ENCODE assay signal across 8 cellular contexts in the genomic region with DNA sequence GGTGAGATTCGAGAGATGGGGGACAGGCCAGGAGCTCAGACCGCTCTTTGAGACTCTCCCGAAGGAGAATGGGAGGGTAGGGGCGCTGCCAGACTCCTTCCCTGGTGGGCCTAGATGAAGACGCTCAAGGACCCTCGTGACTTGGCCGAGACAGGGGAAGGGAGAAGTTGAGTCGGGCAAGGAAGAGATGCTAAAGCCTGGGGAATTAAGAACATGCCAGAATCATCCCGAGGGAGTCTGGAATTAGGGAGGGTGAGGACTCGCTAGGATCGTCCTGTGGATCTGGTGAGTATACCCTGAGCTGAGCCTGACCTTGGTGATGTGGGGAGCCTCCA. TPM values are rescaled to one million over a fixed set of nuclear protein-coding genes. Genes with fewer than 3 reads are reported as not detected.
DNase-seq lines count a peak whose midpoint lies in the region; ATAC-seq, FAIRE-seq and TF ChIP-seq lines count a peak whose summit lies in the region.

No MANE protein-coding gene starts in this region.

- no peak for FAIRE-seq in H1 (lab: Jason Lieb, UNC)
- no peak for FAIRE-seq in urothelium cell line (lab: Jason Lieb, UNC)

- H4K8ac ChIP-seq in H1 (ENCODE audit: extremely low read depth, insufficient read depth, low read length) = peak overlapping the region; percentile 81; the same call in 1 of the 2 replicates

- CTCF ChIA-PET in Caco-2 (lab: Charles Lee) = interaction anchor here (1.0 kb wide), 1 partner anchor 77 kb away, joined by 3 read pairs; no protein-coding TSS in a partner anchor
- CTCF ChIA-PET in H1 (lab: Charles Lee; ENCODE audit: partially characterized antibody) = interaction anchor here (0.6 to 2.3 kb wide), 9 partner anchors 12 to 363 kb away, joined by 3 to 13 read pairs (median 3); no protein-coding TSS in a partner anchor

- H3K27me3 ChIP-seq in Caco-2 (replicated peaks; ENCODE audit: control insufficient read depth, insufficient read depth, low read length) (no peaks in the 10 kb centered on the region), NT2/D1 (ENCODE audit: insufficient read depth, insufficient read length) (no peaks in the 10 kb centered on the region), H1 (replicated peaks in 1 of 4; ENCODE audit: control insufficient read depth in 3 of 4, extremely low read depth in 1 of 4, insufficient read depth in 3 of 4, low read length in 3 of 4) (no peaks in the 10 kb centered on the region), osteoblast (ENCODE audit: insufficient read depth, low read length) (no peaks in the 10 kb centered on the region)

- H3K27ac Mint-ChIP-seq in Caco-2 (ENCODE audit: unreplicated experiment) = peak overlapping the region; percentile 92

- H4K5ac ChIP-seq in H1 (ENCODE audit: insufficient read length, low read depth, low read length) = peak overlapping the region; percentile 26

- no peak overlapping the region for H2BK15ac ChIP-seq in H1 (ENCODE audit: low read length)

- peak overlapping the region; percentile 78 for H3K56ac ChIP-seq in H1 (replicated peaks; ENCODE audit: insufficient read length, low read depth, low read length)

- H3K4ac ChIP-seq in H1 (replicated peaks; ENCODE audit: insufficient read length, low read depth, low read length) = peak overlapping the region; percentile 94

- peaks cover 26% of the 10 kb centered on the region for H3K4me1 Mint-ChIP-seq in Caco-2 (ENCODE audit: low read depth, unreplicated experiment)

- H2BK120ac ChIP-seq in H1 (replicated peaks; ENCODE audit: low read depth, low read length) = no peak overlapping the region

- POLR2A ChIA-PET in Caco-2 (lab: Charles Lee) (interaction anchor here (0.7 to 1.3 kb wide), 3 partner anchors 21 to 68 kb away, joined by 3 to 6 read pairs (median 3); a partner anchor contains a TSS), H1 (lab: Charles Lee; ENCODE audit: partially characterized antibody) (interaction anchor here (0.7 to 10.4 kb wide), 22 partner anchors 9 to 265 kb away, joined by 3 to 96 read pairs (median 4); a partner anchor contains a TSS)

- H3K14ac ChIP-seq in H1 (ENCODE audit: insufficient read length) = no peak overlapping the region

- H4K20me1 ChIP-seq in H1 (replicated peaks in 1 of 2; ENCODE audit: control insufficient read depth in 1 of 2, insufficient read depth in 2 of 2, low read length in 2 of 2) = peaks cover 5 to 7% of the 10 kb centered on the region in 2 experiments
- H4K20me1 ChIP-seq in osteoblast (ENCODE audit: insufficient read depth, low read length) = no peaks in the 10 kb centered on the region

- peak overlapping the region; percentile 80 to 93 for H3K4me2 ChIP-seq in H1 (ENCODE audit: insufficient read depth in 1 of 2, low read depth in 2 of 2, low read length in 2 of 2)
- peak overlapping the region; percentile 97 for H3K4me2 ChIP-seq in osteoblast (ENCODE audit: insufficient read depth, low read length)

- 1% methylated on average over 11 of the region's 11 CpGs; no CpG with 5 or more reads in 1 of the 2 experiments for WGBS in H1 (ENCODE audit: extremely low coverage in 1 of 2, insufficient coverage in 1 of 2, insufficient read length in 1 of 2, insufficient replicate concordance in 2 of 2, low coverage in 1 of 2, low lambda C conversion rate in 2 of 2, missing lambda C conversion rate in 1 of 2), 2 experiments

- H2BK20ac ChIP-seq in H1 (ENCODE audit: low read length) = no peak overlapping the region

- TF ChIP-seq RAD21 in H1 (IDR thresholded peaks at IDR 0.05 in 1 of 2, conservative IDR thresholded peaks at IDR 0.05 in 1 of 2; ENCODE audit: low read depth in 2 of 2, low read length in 2 of 2) = no peak

- H3K4me1 ChIP-seq in Caco-2 (peaks cover 34% of the 10 kb centered on the region), NT2/D1 (ENCODE audit: insufficient read depth, insufficient read length) (peaks cover 17% of the 10 kb centered on the region), H1 (replicated peaks in 1 of 4; ENCODE audit: control insufficient read depth in 3 of 4, insufficient read depth in 4 of 4, low read length in 3 of 4) (peaks cover 0 to 4% (median 2%) of the 10 kb centered on the region in 4 experiments; a peak in 3 of 7 replicates), osteoblast (ENCODE audit: insufficient read depth, low read length) (peaks cover 15% of the 10 kb centered on the region)

- H3K23ac ChIP-seq in H1 (ENCODE audit: insufficient read length) = no peak overlapping the region

- TF ChIP-seq CTCF in Caco-2 (IDR thresholded peaks at IDR 0.05; ENCODE audit: insufficient read depth in 1 of 2, low read depth in 1 of 2, low read length in 1 of 2, severe bottlenecking in 1 of 2, unreplicated experiment in 1 of 2) (no peak), H1 (IDR thresholded peaks at IDR 0.05; ENCODE audit: control extremely low read depth in 1 of 3, insufficient read depth in 1 of 3, low read depth in 1 of 3, low read length in 3 of 3) (no peak), osteoblast (IDR thresholded peaks at IDR 0.05; ENCODE audit: extremely low read depth, low read depth, low read length) (no peak)

- H3K36me3 Mint-ChIP-seq in Caco-2 (ENCODE audit: insufficient read depth, unreplicated experiment) = peaks cover 77% of the 10 kb centered on the region

- H3K79me2 ChIP-seq in H1 (ENCODE audit: control insufficient read depth in 1 of 2, insufficient read depth in 2 of 2, low read length in 2 of 2) = peaks cover 7 to 20% of the 10 kb centered on the region in 2 experiments
- peaks cover 27% of the 10 kb centered on the region for H3K79me2 ChIP-seq in osteoblast (ENCODE audit: insufficient read depth, low read length)

- H2AK5ac ChIP-seq in H1 (ENCODE audit: low read depth, low read length) = peak overlapping the region; percentile 93; the same call in 1 of the 2 replicates

- no peak for TF ChIP-seq POLR2A in H1 (IDR thresholded peaks at IDR 0.05; ENCODE audit: control extremely low read depth in 1 of 2, low read depth in 2 of 2, low read length in 2 of 2)

- peaks cover 9% of the 10 kb centered on the region; the same call in 1 of the 2 replicates for H3K23me2 ChIP-seq in H1 (ENCODE audit: low read depth, low read length)

- H3K9me3 ChIP-seq in Caco-2 = no peaks in the 10 kb centered on the region
- H3K9me3 ChIP-seq in NT2/D1 (ENCODE audit: insufficient read depth, low read length) = no peaks in the 10 kb centered on the region
- H3K9me3 ChIP-seq in H1 (ENCODE audit: insufficient read depth in 2 of 2, low read depth in 1 of 2, low read length in 1 of 2) = no peaks in the 10 kb centered on the region
- no peaks in the 10 kb centered on the region for H3K9me3 ChIP-seq in osteoblast (ENCODE audit: low read depth, low read length)

- no peaks in the 10 kb centered on the region for H3K9me3 Mint-ChIP-seq in Caco-2 (ENCODE audit: unreplicated experiment)

- peak overlapping the region; percentile 83 for H3K18ac ChIP-seq in H1 (ENCODE audit: extremely low read depth, low read length)

- no peak for ATAC-seq in GM19452 (IDR thresholded peaks at IDR 0.05; ENCODE audit: unreplicated experiment)
- ATAC-seq in GM19023 (IDR thresholded peaks at IDR 0.05; ENCODE audit: unreplicated experiment) = no peak

- H3K4me3 Mint-ChIP-seq in Caco-2 (ENCODE audit: unreplicated experiment) = peak overlapping the region; percentile 95

- H3K27ac ChIP-seq in H1 (ENCODE audit: low read depth, low read length) = peak overlapping the region; percentile 74; the same call in 1 of the 2 replicates
- peak overlapping the region; percentile 59 for H3K27ac ChIP-seq in osteoblast (ENCODE audit: low read depth, low read length)

- H3K4me3 ChIP-seq in Caco-2 (ENCODE audit: low read depth, low read length) = peak overlapping the region; percentile 91
- H3K4me3 ChIP-seq in NT2/D1 (ENCODE audit: insufficient read length, low read depth) = peak overlapping the region; percentile 96
- H3K4me3 ChIP-seq in H1 (ENCODE audit: extremely low read depth in 1 of 4, insufficient read depth in 2 of 4, low read depth in 3 of 4, low read length in 4 of 4) = peak overlapping the region; percentile 91 to 100 (median 98)
- H3K4me3 ChIP-seq in osteoblast (ENCODE audit: insufficient read depth, low read length) = peak overlapping the region; percentile 87

- no peak for TF ChIP-seq EP300 in H1 (IDR thresholded peaks at IDR 0.05; ENCODE audit: borderline replicate concordance in 1 of 2, low read depth in 2 of 2, low read length in 2 of 2)

- H2AFZ ChIP-seq in H1 (ENCODE audit: low read length) = no peak overlapping the region
- H2AFZ ChIP-seq in osteoblast (ENCODE audit: low read length) = peak overlapping the region; percentile 85

- peaks cover 20% of the 10 kb centered on the region for H3K36me3 ChIP-seq in Caco-2 (ENCODE audit: control insufficient read depth, insufficient read depth, low read length)
- peaks cover 81% of the 10 kb centered on the region for H3K36me3 ChIP-seq in NT2/D1 (ENCODE audit: insufficient read depth, insufficient read length, low read length)
- peaks cover 18 to 59% (median 39%) of the 10 kb centered on the region in 4 experiments for H3K36me3 ChIP-seq in H1 (ENCODE audit: control insufficient read depth in 2 of 4, insufficient read depth in 4 of 4, low read length in 3 of 4)
- peaks cover 53% of the 10 kb centered on the region for H3K36me3 ChIP-seq in osteoblast (ENCODE audit: insufficient read depth, low read length)

- DNase-seq in Caco-2 = no peak
- no peak for DNase-seq in NT2/D1 (ENCODE audit: low read depth, low spot score)
- no peak for DNase-seq in H1 (ENCODE audit: low read depth in 1 of 2, low spot score in 2 of 2)
- DNase-seq in osteoblast (ENCODE audit: insufficient read length, low spot score, missing footprints) = no peak
- no peak for DNase-seq in urothelium cell line (ENCODE audit: low spot score)
- no peak for DNase-seq in COLO668 (lab: John Stamatoyannopoulos, UW; ENCODE audit: unreplicated experiment)

- BruUV-seq in Caco-2 (replicated peaks; lab: Mats Ljungman, UMichigan) = TSS peak; percentile 69

- 0 out of 2 replicates have a peak overlapping the region, but pooled peaks have one; percentile 17 for H2BK12ac ChIP-seq in H1 (ENCODE audit: low read depth, low read length)

- H3K27me3 Mint-ChIP-seq in Caco-2 (ENCODE audit: insufficient read depth, unreplicated experiment) = no peaks in the 10 kb centered on the region

- H2BK5ac ChIP-seq in H1 (ENCODE audit: low read depth, low read length) = peak overlapping the region; percentile 81; the same call in 1 of the 2 replicates

- intact Hi-C loops in Caco-2 (cut with micrococcal nuclease; ENCODE audit: unreplicated experiment) = loop anchor here (5.0 kb wide), 2 partner anchors 79 to 159 kb away; a partner anchor contains a TSS

- peaks cover 5% of the 10 kb centered on the region for H3K79me1 ChIP-seq in H1 (ENCODE audit: low read depth, low read length)

- H4K91ac ChIP-seq in H1 (replicated peaks; ENCODE audit: insufficient read length, low read length) = no peak overlapping the region

- H3K9ac ChIP-seq in NT2/D1 (ENCODE audit: insufficient read length, low read depth) = peak overlapping the region; percentile 88
- peak overlapping the region; percentile 72 to 88 (median 80) for H3K9ac ChIP-seq in H1 (replicated peaks in 1 of 4; ENCODE audit: extremely low read depth in 1 of 4, low read depth in 3 of 4, low read length in 3 of 4)

RNA-seq across cellular contexts. Expression of a gene that starts 0.5 kb away (rescaled TPM):
- total RNA-seq in Caco-2 (2022) = 409 and 423 TPM in 2 replicates
- 243 and 255 TPM in 2 replicates for total RNA-seq in H1 (2021; fragmentation: NEBNext Ultra II Directional; extraction: Animal tissue kit (Norgen Biotek cat#: 25700))
- 312 and 326 TPM in 2 replicates for polyA plus RNA-seq in H1 (2011; rRNA removed)
- polyA plus RNA-seq in H1 (2011; cell fraction: cytosol; rRNA removed) = 261 TPM
- 147 TPM for polyA plus RNA-seq in H1 (2011; cell fraction: nucleus; rRNA removed)
- 187 to 242 TPM (median 218 TPM) in 4 replicates for polyA plus RNA-seq in H1 (2012, experiment 1 of 2)
- polyA plus RNA-seq in H1 (2012, experiment 2 of 2) = 452 TPM
- polyA plus RNA-seq in H1 (2013, experiment 1 of 2) = 303 TPM
- polyA plus RNA-seq in H1 (2013, experiment 2 of 2) = 318 TPM
- polyA minus RNA-seq in H1 (2011; rRNA and poly(A)+ RNA removed) = 81.2 and 93.7 TPM in 2 replicates
- polyA minus RNA-seq in H1 (2011; cell fraction: cytosol; rRNA and poly(A)+ RNA removed) = 82.4 TPM
- polyA minus RNA-seq in H1 (2011; cell fraction: nucleus; rRNA and poly(A)+ RNA removed) = 74.3 TPM
- 2.5 and 2.7 TPM in 2 replicates for total RNA-seq in osteoblast

RNA-seq across cellular contexts. Expression of a gene that starts 14.1 kb away (rescaled TPM):
- total RNA-seq in Caco-2 (2022) = not detected in 2 replicates
- total RNA-seq in H1 (2021; fragmentation: NEBNext Ultra II Directional; extraction: Animal tissue kit (Norgen Biotek cat#: 25700)) = 3.6 and 5.7 TPM in 2 replicates
- polyA plus RNA-seq in H1 (2011; rRNA removed) = 7.6 and 10.4 TPM in 2 replicates
- polyA plus RNA-seq in H1 (2011; cell fraction: cytosol; rRNA removed) = 11.8 TPM
- 4.4 TPM for polyA plus RNA-seq in H1 (2011; cell fraction: nucleus; rRNA removed)
- polyA plus RNA-seq in H1 (2012, experiment 1 of 2) = 6.2 to 10.0 TPM (median 8.5 TPM) in 4 replicates
- 1.9 TPM for polyA plus RNA-seq in H1 (2012, experiment 2 of 2)
- 5.7 TPM for polyA plus RNA-seq in H1 (2013, experiment 1 of 2)
- polyA plus RNA-seq in H1 (2013, experiment 2 of 2) = 5.7 TPM
- 0.39 and 2.5 TPM in 2 replicates for polyA minus RNA-seq in H1 (2011; rRNA and poly(A)+ RNA removed)
- polyA minus RNA-seq in H1 (2011; cell fraction: cytosol; rRNA and poly(A)+ RNA removed) = not detected
- not detected for polyA minus RNA-seq in H1 (2011; cell fraction: nucleus; rRNA and poly(A)+ RNA removed)
- total RNA-seq in osteoblast = 0.29 and 0.36 TPM in 2 replicates

RNA-seq across cellular contexts. Expression of a gene that starts 20.6 kb away (rescaled TPM):
- total RNA-seq in Caco-2 (2022) = 14.1 and 15.6 TPM in 2 replicates
- 16.1 and 16.8 TPM in 2 replicates for total RNA-seq in H1 (2021; fragmentation: NEBNext Ultra II Directional; extraction: Animal tissue kit (Norgen Biotek cat#: 25700))
- 15.8 and 28.2 TPM in 2 replicates for polyA plus RNA-seq in H1 (2011; rRNA removed)
- polyA plus RNA-seq in H1 (2011; cell fraction: cytosol; rRNA removed) = 19.5 TPM
- polyA plus RNA-seq in H1 (2011; cell fraction: nucleus; rRNA removed) = 32.5 TPM
- polyA plus RNA-seq in H1 (2012, experiment 1 of 2) = 7.7 to 11.1 TPM (median 10.4 TPM) in 4 replicates
- polyA plus RNA-seq in H1 (2012, experiment 2 of 2) = 9.3 TPM
- 11.8 TPM for polyA plus RNA-seq in H1 (2013, experiment 1 of 2)
- polyA plus RNA-seq in H1 (2013, experiment 2 of 2) = 12.0 TPM
- polyA minus RNA-seq in H1 (2011; rRNA and poly(A)+ RNA removed) = 10.1 and 11.8 TPM in 2 replicates
- 18.1 TPM for polyA minus RNA-seq in H1 (2011; cell fraction: cytosol; rRNA and poly(A)+ RNA removed)
- polyA minus RNA-seq in H1 (2011; cell fraction: nucleus; rRNA and poly(A)+ RNA removed) = 21.0 TPM
- total RNA-seq in osteoblast = 69.0 and 101 TPM in 2 replicates

RNA-seq across cellular contexts. Expression of a gene that starts 21.2 kb away (rescaled TPM):
- total RNA-seq in Caco-2 (2022) = 89.3 and 105 TPM in 2 replicates
- 38.4 and 41.9 TPM in 2 replicates for total RNA-seq in H1 (2021; fragmentation: NEBNext Ultra II Directional; extraction: Animal tissue kit (Norgen Biotek cat#: 25700))
- 32.6 and 34.9 TPM in 2 replicates for polyA plus RNA-seq in H1 (2011; rRNA removed)
- polyA plus RNA-seq in H1 (2011; cell fraction: cytosol; rRNA removed) = 47.2 TPM
- 33.0 TPM for polyA plus RNA-seq in H1 (2011; cell fraction: nucleus; rRNA removed)
- 38.8 to 43.3 TPM (median 42.4 TPM) in 4 replicates for polyA plus RNA-seq in H1 (2012, experiment 1 of 2)
- 39.2 TPM for polyA plus RNA-seq in H1 (2012, experiment 2 of 2)
- 42.9 TPM for polyA plus RNA-seq in H1 (2013, experiment 1 of 2)
- polyA plus RNA-seq in H1 (2013, experiment 2 of 2) = 43.7 TPM
- 16.7 and 24.7 TPM in 2 replicates for polyA minus RNA-seq in H1 (2011; rRNA and poly(A)+ RNA removed)
- polyA minus RNA-seq in H1 (2011; cell fraction: cytosol; rRNA and poly(A)+ RNA removed) = 14.9 TPM
- 9.5 TPM for polyA minus RNA-seq in H1 (2011; cell fraction: nucleus; rRNA and poly(A)+ RNA removed)
- 12.7 and 15.6 TPM in 2 replicates for total RNA-seq in osteoblast

RNA-seq across cellular contexts. Expression of a gene that starts 21.3 kb away (rescaled TPM):
- total RNA-seq in Caco-2 (2022) (1.1 and 1.7 TPM in 2 replicates), osteoblast (not detected in 2 replicates)
- 0.50 TPM in 1 of 2 replicates, not detected in the other for total RNA-seq in H1 (2021; fragmentation: NEBNext Ultra II Directional; extraction: Animal tissue kit (Norgen Biotek cat#: 25700))
- 0.11 and 0.60 TPM in 2 replicates for polyA plus RNA-seq in H1 (2011; rRNA removed)
- 0.21 TPM for polyA plus RNA-seq in H1 (2011; cell fraction: cytosol; rRNA removed)
- polyA plus RNA-seq in H1 (2011; cell fraction: nucleus; rRNA removed) = not detected
- polyA plus RNA-seq in H1 (2012, experiment 1 of 2) = 0.48 to 0.99 TPM in 2 of 4 replicates, not detected in the others
- not detected for polyA plus RNA-seq in H1 (2012, experiment 2 of 2)
- polyA plus RNA-seq in H1 (2013, experiment 1 of 2) = 0.18 TPM
- 0.18 TPM for polyA plus RNA-seq in H1 (2013, experiment 2 of 2)
- polyA minus RNA-seq in H1 (2011; rRNA and poly(A)+ RNA removed) = 0.54 and 0.73 TPM in 2 replicates
- polyA minus RNA-seq in H1 (2011; cell fraction: cytosol; rRNA and poly(A)+ RNA removed) = not detected
- polyA minus RNA-seq in H1 (2011; cell fraction: nucleus; rRNA and poly(A)+ RNA removed) = 1.1 TPM

Comparison
In these comparisons a context has a peak if more than half of its experiments do, and no peak if none do; other contexts are left out.
1. RNA of a gene that starts 0.5 kb away (total RNA-seq): 409 to 423 TPM in Caco-2 and 243 to 255 TPM in H1; 2.5 to 2.7 TPM in osteoblast; every median in the first group is over 10 times any median in the second.
2. Peak in every context shown above with its lines, with median percentiles within 50 percentile points of each other: H3K4me3 ChIP-seq.